ENCODE assay signal across 12 cellular contexts in the genomic region with DNA sequence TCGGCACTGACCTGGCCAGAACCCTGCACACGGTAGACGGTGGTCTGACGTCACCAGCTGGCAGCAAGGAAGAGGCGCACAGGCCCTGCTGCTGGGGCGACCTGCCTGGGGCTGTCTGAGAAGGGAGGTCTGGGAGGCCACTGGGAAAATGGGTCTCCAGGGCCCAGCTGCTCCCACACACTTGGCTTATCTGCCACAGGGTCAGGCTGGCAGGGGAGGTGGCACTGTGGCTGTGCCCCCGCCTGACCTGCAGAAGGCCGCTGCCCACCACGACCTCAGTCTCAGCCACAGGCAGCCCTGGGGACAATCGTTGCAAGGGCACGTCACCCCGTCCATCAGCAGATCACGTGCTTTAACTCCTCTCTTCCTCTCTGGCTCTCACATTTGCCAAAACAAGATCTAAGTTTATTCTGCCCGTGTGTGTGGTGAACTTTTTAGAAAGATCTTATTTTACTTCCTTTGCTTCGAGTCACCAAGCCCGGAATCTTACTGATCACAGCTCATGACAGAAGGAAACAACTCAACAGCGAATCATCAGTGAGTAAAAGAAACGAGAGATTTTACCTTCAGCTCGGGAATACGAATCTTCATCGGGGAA. TPM values are rescaled to one million over a fixed set of nuclear protein-coding genes. Genes with fewer than 3 reads are reported as not detected.
A peak's percentile ranks its signal among the peaks of the same experiment; 100 is the strongest.
DNase-seq lines count a peak whose midpoint lies in the region; ATAC-seq, FAIRE-seq and TF ChIP-seq lines count a peak whose summit lies in the region.
"Had no signal": no experiment of that assay in that cellular context is flagged by ENCODE, and none has a peak within 500 bp of the region (broad histone marks: within the 10 kb centered on the region; RNA-seq: fewer than 3 reads in every experiment).

No MANE protein-coding gene starts in this region.

- H3K9me3 ChIP-seq in adipocyte (ENCODE audit: control insufficient read depth, low read length), result no peaks in the 10 kb centered on the region
- H3K9me3 ChIP-seq in left ventricle myocardium inferior (replicated peaks), result no peaks in the 10 kb centered on the region
- H3K9me3 ChIP-seq in stomach, result no peaks in the 10 kb centered on the region

- no peak overlapping the region for H3K4me3 ChIP-seq in adipocyte (ENCODE audit: low read length)
- H3K4me3 ChIP-seq in left ventricle myocardium inferior, result no peak overlapping the region
- H3K4me3 ChIP-seq in stomach, result no peak overlapping the region
- H3K4me3 ChIP-seq: cardiac muscle cell had no signal

- peak; percentile 24 for DNase-seq in HTR-8/SVneo (ENCODE audit: insufficient read length, low spot score)
- DNase-seq in adipocyte (ENCODE audit: low read depth), result peak; percentile 45
- DNase-seq in left ventricle myocardium inferior, result no peak
- no peak for DNase-seq in stomach
- no peak for DNase-seq in effector CD8-positive, alpha-beta T cell (lab: John Stamatoyannopoulos, UW)
- no peak for DNase-seq in stimulated activated CD4-positive, alpha-beta T cell treated with anti-CD3 and anti-CD28 coated beads, Interleukin-2, amount 100 ng/mL, for 48 hours
- DNase-seq in naive thymus-derived CD8-positive, alpha-beta T cell, result no peak
- DNase-seq: activated CD8-positive, alpha-beta T cell treated with anti-CD3 and anti-CD28 coated beads, Interleukin-2, amount 10 ng/mL, durations not matched to agents 7 days and 5 days; immature natural killer cell; NCI-H1436; SHP77 treated with DMSO at 0.1 percent for 48 hours had no signal

- peaks cover 19% of the 10 kb centered on the region for H3K36me3 ChIP-seq in adipocyte (ENCODE audit: control insufficient read depth, insufficient read depth, low read length, severe bottlenecking)
- peaks cover 14% of the 10 kb centered on the region for H3K36me3 ChIP-seq in left ventricle myocardium inferior
- peaks cover 4 to 26% (median 19%) of the 10 kb centered on the region in 4 donors for H3K36me3 ChIP-seq in stomach
- H3K36me3 ChIP-seq: cardiac muscle cell had no signal

- H3K36me3 Mint-ChIP-seq in naive thymus-derived CD8-positive, alpha-beta T cell, result peaks cover 0 to 11% (median 2%) of the 10 kb centered on the region in 3 donors
- H3K36me3 Mint-ChIP-seq: immature natural killer cell had no signal

- FAIRE-seq in HTR-8/SVneo (lab: Jason Lieb, UNC), result no peak

- H3K27me3 ChIP-seq in adipocyte (replicated peaks; ENCODE audit: control insufficient read depth, insufficient read depth, low read length) (no peaks in the 10 kb centered on the region), left ventricle myocardium inferior (ENCODE audit: low read depth) (no peaks in the 10 kb centered on the region), stomach (no peaks in the 10 kb centered on the region)
- H3K27me3 ChIP-seq: cardiac muscle cell had no signal

- no peaks in the 10 kb centered on the region for H3K9me3 Mint-ChIP-seq in naive thymus-derived CD8-positive, alpha-beta T cell
- H3K9me3 Mint-ChIP-seq: immature natural killer cell had no signal

- TF ChIP-seq EP300 in stomach (IDR thresholded peaks at IDR 0.05), result no peak

- H3K9ac ChIP-seq in adipocyte (ENCODE audit: low read length), result no peak overlapping the region

- peak overlapping the region in 2 of 10 donors; percentile 16 to 24 for H3K27ac Mint-ChIP-seq in naive thymus-derived CD8-positive, alpha-beta T cell
- H3K27ac Mint-ChIP-seq: activated CD8-positive, alpha-beta T cell treated with anti-CD3 and anti-CD28 coated beads, Interleukin-2, amount 10 ng/mL, durations not matched to agents 7 days and 5 days; immature natural killer cell had no signal

- intact Hi-C loops in left ventricle myocardium inferior (cut with micrococcal nuclease), result loop anchor here (5.0 kb wide), 1 partner anchor 36 kb away; no protein-coding TSS in a partner anchor
- intact Hi-C loops in stomach (cut with DNase I; ENCODE audit: low total_unique reads), result loop anchor here (5.0 kb wide), 1 partner anchor 36 kb away; no protein-coding TSS in a partner anchor

- no peak overlapping the region for H3K4me3 Mint-ChIP-seq in naive thymus-derived CD8-positive, alpha-beta T cell
- H3K4me3 Mint-ChIP-seq: activated CD8-positive, alpha-beta T cell treated with anti-CD3 and anti-CD28 coated beads, Interleukin-2, amount 10 ng/mL, durations not matched to agents 7 days and 5 days; immature natural killer cell had no signal

- TF ChIP-seq CTCF in left ventricle myocardium inferior (IDR thresholded peaks at IDR 0.05; ENCODE audit: borderline replicate concordance) (no peak), stomach (IDR thresholded peaks at IDR 0.05) (no peak)

- 66 to 77% (median 74%) methylated on average over 21 of the region's 21 CpGs for WGBS in stomach, 5 donors

- no peak for ATAC-seq in naive thymus-derived CD8-positive, alpha-beta T cell

- H3K4me1 ChIP-seq in adipocyte (ENCODE audit: control insufficient read depth, insufficient read depth, low read length), result peaks cover 14% of the 10 kb centered on the region
- H3K4me1 ChIP-seq in left ventricle myocardium inferior, result peaks cover 16% of the 10 kb centered on the region
- peaks cover 18 to 37% (median 29%) of the 10 kb centered on the region in 4 donors for H3K4me1 ChIP-seq in stomach

- TF ChIP-seq POLR2A in stomach (IDR thresholded peaks at IDR 0.05), result no peak

- H3K27me3 Mint-ChIP-seq in naive thymus-derived CD8-positive, alpha-beta T cell, result peaks cover 0 to 4% (median 0%) of the 10 kb centered on the region in 5 donors

- H3K27ac ChIP-seq in left ventricle myocardium inferior (replicated peaks) (peak overlapping the region; percentile 14), stomach (peak overlapping the region; percentile 5 to 73 (median 42))
- H3K27ac ChIP-seq: cardiac muscle cell had no signal

- POLR2A ChIA-PET in naive thymus-derived CD8-positive, alpha-beta T cell (lab: Charles Lee), result interaction anchor here (1.5 to 1.9 kb wide), 5 partner anchors 48 to 219 kb away, joined by 4 to 10 read pairs (median 9); a partner anchor contains a TSS

- peaks cover 5 to 25% (median 8%) of the 10 kb centered on the region in 4 donors for H3K4me1 Mint-ChIP-seq in naive thymus-derived CD8-positive, alpha-beta T cell
- H3K4me1 Mint-ChIP-seq: immature natural killer cell had no signal

RNA-seq across cellular contexts. Expression of a gene that starts 45.2 kb away (rescaled TPM):
- 54.8 TPM for total RNA-seq in left ventricle myocardium inferior
- total RNA-seq in stomach, result 100 to 1,000 TPM in 2 of 5 donors, 10 to 100 TPM in 3; 28.6 to 235 (median 85.9) TPM
- 10 to 100 TPM; 27.7 to 34.4 (median 31.2) TPM for polyA plus RNA-seq in stomach
- total RNA-seq in naive thymus-derived CD8-positive, alpha-beta T cell, result 100 to 1,000 TPM; 128 to 145 TPM
- polyA plus RNA-seq in naive thymus-derived CD8-positive, alpha-beta T cell, result 10 to 100 TPM in 1 of 3 donors, 1 to 10 TPM in 2; 7.7 to 13.0 (median 9.1) TPM

Comparison
In these comparisons a context has a peak if more than half of its experiments do, and no peak if none do; other contexts are left out.
1. DNase-seq: peak in HTR-8/SVneo (single experiment) and adipocyte (single experiment); none in left ventricle myocardium inferior (single experiment), stomach (single experiment), effector CD8-positive, alpha-beta T cell (single experiment), stimulated activated CD4-positive, alpha-beta T cell treated with anti-CD3 and anti-CD28 coated beads, Interleukin-2, amount 100 ng/mL, for 48 hours (0 of 2) and naive thymus-derived CD8-positive, alpha-beta T cell (0 of 10).